In genomic region chr18:2223859-2224258, GRCh38 we compare ENCODE assay signal across 8 cellular contexts.
A peak's percentile ranks its signal among the peaks of the same experiment; 100 is the strongest.
DNase-seq lines count a peak whose midpoint lies in the region; ATAC-seq and TF ChIP-seq lines count a peak whose summit lies in the region.

No MANE protein-coding gene starts in this region.

- no peaks in the 10 kb centered on the region for H3K36me3 ChIP-seq in mucosa of stomach (ENCODE audit: control insufficient read depth, insufficient read depth, low read length)

- H3K27ac ChIP-seq in coronary artery: no peak overlapping the region

- no peak overlapping the region for H3K9ac ChIP-seq in mucosa of stomach (ENCODE audit: low read length)

- H3K4me1 ChIP-seq in mucosa of stomach (ENCODE audit: control insufficient read depth, insufficient read depth, low read length): no peaks in the 10 kb centered on the region

- TF ChIP-seq CTCF in GM10248 (IDR thresholded peaks at IDR 0.05; ENCODE audit: control extremely low read depth, extremely low read depth, low read depth, missing control alignments): peak; percentile 54
- no peak for TF ChIP-seq CTCF in coronary artery (IDR thresholded peaks at IDR 0.05)

- no peaks in the 10 kb centered on the region for H3K9me3 ChIP-seq in mucosa of stomach (ENCODE audit: control insufficient read depth, low read length)

- CTCF ChIA-PET in GM10248 (lab: Yijun Ruan, JAX): interaction anchor here (0.9 to 2.4 kb wide), 9 partner anchors 12 to 130 kb away, joined by 3 to 10 read pairs (median 4); no protein-coding TSS in a partner anchor

- H3K4me3 ChIP-seq in coronary artery (peak overlapping the region; percentile 62), mucosa of stomach (ENCODE audit: low read length) (peak overlapping the region; percentile 14)

- POLR2A ChIA-PET in GM10248 (lab: Yijun Ruan, JAX): no interaction called here

- no peak for ATAC-seq in GM19023 (IDR thresholded peaks at IDR 0.05; ENCODE audit: unreplicated experiment)
- ATAC-seq in GM18870 (IDR thresholded peaks at IDR 0.05; ENCODE audit: unreplicated experiment): no peak
- ATAC-seq in HG03442 (IDR thresholded peaks at IDR 0.05; ENCODE audit: unreplicated experiment): no peak

- DNase-seq in GM10248 (ENCODE audit: extremely low spot score): no peak
- peak; percentile 70 for DNase-seq in NCI-H2196 treated with DMSO at 0.1 percent for 48 hours (lab: John Stamatoyannopoulos, UW; ENCODE audit: unreplicated experiment)
- no peak for DNase-seq in coronary artery (ENCODE audit: low spot score)
- no peak for DNase-seq in activated gamma-delta T cell treated with Interleukin-2 at 50 U/mL for 16 hours

- H3K27me3 ChIP-seq in mucosa of stomach (ENCODE audit: control insufficient read depth, insufficient read depth, low read length): no peaks in the 10 kb centered on the region
